ENCODE assay signal across 21 cellular contexts in genomic region chr3:46675426-46675825, GRCh38. TPM values are rescaled to one million over a fixed set of nuclear protein-coding genes. Genes with fewer than 3 reads are reported as not detected.
DNase-seq lines count a peak whose midpoint lies in the region; ATAC-seq and TF ChIP-seq lines count a peak whose summit lies in the region.
"Had no signal": no experiment of that assay in that cellular context is flagged by ENCODE, and none has a peak within 500 bp of the region (broad histone marks: within the 10 kb centered on the region; RNA-seq: fewer than 3 reads in every experiment).

No MANE protein-coding gene starts in this region.

- no peak overlapping the region for H3K27ac Mint-ChIP-seq in endodermal cell
- no peak overlapping the region for H3K27ac Mint-ChIP-seq in nephron progenitor cell
- no peak overlapping the region for H3K27ac Mint-ChIP-seq in stimulated activated effector memory CD8-positive, alpha-beta T cell treated with anti-CD3 and anti-CD28 coated beads, Interleukin-12 subunit alpha, Interleukin-12 subunit beta, amount 100 ng/mL, for 72 hours

- 85 to 90% methylated on average over 6 of the region's 6 CpGs for WGBS in endodermal cell (ENCODE audit: insufficient coverage in 1 of 2, insufficient read length in 1 of 2), 2 experiments
- 92% methylated on average over 6 of the region's 6 CpGs for WGBS in mesenchymal stem cell

- H3K27me3 Mint-ChIP-seq in endodermal cell (ENCODE audit: insufficient read depth) = no peaks in the 10 kb centered on the region
- H3K27me3 Mint-ChIP-seq in nephron progenitor cell (ENCODE audit: low read depth, poor library complexity) = peaks cover 6% of the 10 kb centered on the region
- H3K27me3 Mint-ChIP-seq: CD4-positive, alpha-beta memory T cell had no signal

- no peak overlapping the region for H3K4me2 ChIP-seq in mesenchymal stem cell (ENCODE audit: low read length, poor library complexity, severe bottlenecking)
- H3K4me2 ChIP-seq: A549 had no signal

- H2BK15ac ChIP-seq in mesenchymal stem cell (ENCODE audit: low read depth, poor library complexity, severe bottlenecking) = no peak overlapping the region

- no peak overlapping the region for H3K4me3 ChIP-seq in endodermal cell (ENCODE audit: low read length)
- no peak overlapping the region for H3K4me3 ChIP-seq in mesenchymal stem cell (ENCODE audit: insufficient read depth in 1 of 2, low read depth in 1 of 2, low read length in 2 of 2)
- H3K4me3 ChIP-seq: A549, GM12878, GM23248, HAP-1, Peyer's patch had no signal

- H3K23ac ChIP-seq in mesenchymal stem cell (ENCODE audit: low read length in 2 of 2) = no peak overlapping the region

- H3K79me1 ChIP-seq in mesenchymal stem cell (replicated peaks; ENCODE audit: low read length, poor library complexity, severe bottlenecking) = no peaks in the 10 kb centered on the region

- H2BK120ac ChIP-seq in mesenchymal stem cell (ENCODE audit: low read depth, low read length) = no peak overlapping the region

- H3K9me3 ChIP-seq in endodermal cell (ENCODE audit: control insufficient read depth, low read length) (no peaks in the 10 kb centered on the region), mesenchymal stem cell (ENCODE audit: control insufficient read depth, low read length) (no peaks in the 10 kb centered on the region)
- H3K9me3 ChIP-seq: A549, HAP-1, Peyer's patch had no signal

- H3K9me3 Mint-ChIP-seq in endodermal cell (no peaks in the 10 kb centered on the region), nephron progenitor cell (no peaks in the 10 kb centered on the region)
- no peaks in the 10 kb centered on the region for H3K9me3 Mint-ChIP-seq in stimulated activated effector memory CD8-positive, alpha-beta T cell treated with anti-CD3 and anti-CD28 coated beads, Interleukin-12 subunit alpha, Interleukin-12 subunit beta, amount 100 ng/mL, for 72 hours
- H3K9me3 Mint-ChIP-seq: CD4-positive, alpha-beta memory T cell had no signal

- H2BK5ac ChIP-seq in mesenchymal stem cell (ENCODE audit: low read depth, low read length, poor library complexity, severe bottlenecking) = no peak overlapping the region

- H3K14ac ChIP-seq in mesenchymal stem cell (ENCODE audit: low read length in 2 of 2) = no peak overlapping the region

- H3K9ac ChIP-seq in endodermal cell (ENCODE audit: extremely low read depth, low read length, poor library complexity, severe bottlenecking) (no peak overlapping the region), mesenchymal stem cell (ENCODE audit: low read length) (no peak overlapping the region)
- H3K9ac ChIP-seq: GM23248 had no signal

- H3K4me1 Mint-ChIP-seq in endodermal cell = no peaks in the 10 kb centered on the region
- peaks cover 36% of the 10 kb centered on the region for H3K4me1 Mint-ChIP-seq in nephron progenitor cell
- no peaks in the 10 kb centered on the region for H3K4me1 Mint-ChIP-seq in stimulated activated effector memory CD8-positive, alpha-beta T cell treated with anti-CD3 and anti-CD28 coated beads, Interleukin-12 subunit alpha, Interleukin-12 subunit beta, amount 100 ng/mL, for 72 hours
- H3K4me1 Mint-ChIP-seq: CD4-positive, alpha-beta memory T cell had no signal

- H3K36me3 ChIP-seq in endodermal cell (ENCODE audit: control insufficient read depth, insufficient read depth, low read length) = no peaks in the 10 kb centered on the region
- no peaks in the 10 kb centered on the region for H3K36me3 ChIP-seq in mesenchymal stem cell (ENCODE audit: control insufficient read depth in 1 of 2, insufficient read depth in 2 of 2, low read depth in 1 of 2, low read length in 2 of 2)
- H3K36me3 ChIP-seq: HAP-1 had no signal

- ATAC-seq in stimulated activated effector memory CD8-positive, alpha-beta T cell treated with anti-CD3 and anti-CD28 coated beads, Interleukin-12 subunit alpha, Interleukin-12 subunit beta, amount 100 ng/mL, for 72 hours = no peak
- ATAC-seq in GM18517 (IDR thresholded peaks at IDR 0.05; ENCODE audit: unreplicated experiment) = no peak
- ATAC-seq: A549, GM12878 had no signal

- H3K36me3 Mint-ChIP-seq in endodermal cell (ENCODE audit: low read depth) (peaks cover 3% of the 10 kb centered on the region), nephron progenitor cell (ENCODE audit: low read depth) (no peaks in the 10 kb centered on the region)
- no peaks in the 10 kb centered on the region for H3K36me3 Mint-ChIP-seq in stimulated activated effector memory CD8-positive, alpha-beta T cell treated with anti-CD3 and anti-CD28 coated beads, Interleukin-12 subunit alpha, Interleukin-12 subunit beta, amount 100 ng/mL, for 72 hours

- no peak overlapping the region for H2AK5ac ChIP-seq in mesenchymal stem cell (ENCODE audit: low read length, severe bottlenecking)

- H4K8ac ChIP-seq in mesenchymal stem cell (ENCODE audit: low read length) = no peak overlapping the region

- H3K4ac ChIP-seq in mesenchymal stem cell (ENCODE audit: low read depth in 1 of 2, low read length in 2 of 2) = no peak overlapping the region

- TF ChIP-seq CTCF in endodermal cell (conservative IDR thresholded peaks at IDR 0.05) (no peak), nephron progenitor cell (IDR thresholded peaks at IDR 0.05) (no peak)

- H4K91ac ChIP-seq in mesenchymal stem cell (ENCODE audit: low read length) = no peak overlapping the region

- peak; percentile 20 for DNase-seq in 8988T
- peak; percentile 32 for DNase-seq in endodermal cell
- peak; percentile 26 for DNase-seq in islet precursor cell
- peak; percentile 0 for DNase-seq in nephron progenitor cell
- DNase-seq in mesenchymal stem cell = no peak
- DNase-seq in T-helper 9 cell = no peak
- no peak for DNase-seq in stimulated activated effector memory CD8-positive, alpha-beta T cell treated with anti-CD3 and anti-CD28 coated beads, Interleukin-12 subunit alpha, Interleukin-12 subunit beta, amount 100 ng/mL, for 72 hours (ENCODE audit: low spot score in 2 of 2)
- DNase-seq: Calu3; CD4-positive, alpha-beta memory T cell; Kasumi-1; NCI-H1092; NK-92 treated with Interleukin-12 subunit alpha and Interleukin-12 subunit beta, amount 100 ng/mL, for 24 hours; SIG-M5 had no signal

- no peak overlapping the region for H2AFZ ChIP-seq in mesenchymal stem cell (ENCODE audit: low read depth, low read length)
- H2AFZ ChIP-seq: GM23248 had no signal

- H3K27ac ChIP-seq in endodermal cell (ENCODE audit: low read depth, low read length) = no peak overlapping the region
- H3K27ac ChIP-seq in mesenchymal stem cell (ENCODE audit: low read length, poor library complexity, severe bottlenecking) = no peak overlapping the region
- H3K27ac ChIP-seq: A549, GM23248, Peyer's patch had no signal

- H3K4me1 ChIP-seq in endodermal cell (ENCODE audit: control insufficient read depth, insufficient read depth, low read length) = no peaks in the 10 kb centered on the region
- H3K4me1 ChIP-seq in mesenchymal stem cell (ENCODE audit: control insufficient read depth, insufficient read depth, low read depth, low read length) = peaks cover 2% of the 10 kb centered on the region
- H3K4me1 ChIP-seq: A549, HAP-1, Peyer's patch had no signal

- no peak overlapping the region for H3K18ac ChIP-seq in mesenchymal stem cell (ENCODE audit: low read depth in 1 of 2, low read length in 2 of 2)

- H3K4me3 Mint-ChIP-seq in endodermal cell = no peak overlapping the region
- H3K4me3 Mint-ChIP-seq in nephron progenitor cell = no peak overlapping the region
- H3K4me3 Mint-ChIP-seq in stimulated activated effector memory CD8-positive, alpha-beta T cell treated with anti-CD3 and anti-CD28 coated beads, Interleukin-12 subunit alpha, Interleukin-12 subunit beta, amount 100 ng/mL, for 72 hours = no peak overlapping the region

- H2BK12ac ChIP-seq in mesenchymal stem cell (ENCODE audit: low read length in 2 of 2) = no peak overlapping the region

- H3K27me3 ChIP-seq in endodermal cell (ENCODE audit: control insufficient read depth, insufficient read depth, low read length, poor library complexity, severe bottlenecking) (no peaks in the 10 kb centered on the region), mesenchymal stem cell (ENCODE audit: control insufficient read depth in 1 of 2, insufficient read depth in 1 of 2, low read length in 2 of 2) (peaks cover 14 to 24% of the 10 kb centered on the region in 2 experiments)
- H3K27me3 ChIP-seq: Peyer's patch had no signal

RNA-seq across cellular contexts. Expression of gene ALS2CL, which starts 18.1 kb away (rescaled TPM):
- 10 to 100 TPM in 1 of 2 donors, 1 to 10 TPM in 1; 8.9 to 20.8 TPM for total RNA-seq in endodermal cell
- polyA plus RNA-seq in endodermal cell (2013, experiment 1 of 2) = 2.4 TPM
- 1.6 TPM for polyA plus RNA-seq in endodermal cell (2013, experiment 2 of 2)
- 0.55 TPM for polyA plus RNA-seq in mesenchymal stem cell (2013, experiment 1 of 2)
- polyA plus RNA-seq in mesenchymal stem cell (2013, experiment 2 of 2) = 0.40 TPM

RNA-seq across cellular contexts. Expression of gene TMIE, which starts 25.8 kb away (rescaled TPM):
- 1 to 10 TPM; 1.0 to 1.1 TPM for total RNA-seq in endodermal cell
- 0.21 TPM for polyA plus RNA-seq in endodermal cell (2013, experiment 1 of 2)
- 0.21 TPM for polyA plus RNA-seq in endodermal cell (2013, experiment 2 of 2)
- not detected for polyA plus RNA-seq in mesenchymal stem cell (2013, experiment 1 of 2)
- 0.03 TPM for polyA plus RNA-seq in mesenchymal stem cell (2013, experiment 2 of 2)
- total RNA-seq: GM12878 had no signal
- polyA plus RNA-seq: GM12878, GM23248 had no signal

RNA-seq across cellular contexts. Expression of gene PRSS50, which starts 42.2 kb away (rescaled TPM):
- total RNA-seq in endodermal cell = 1 to 10 TPM; 1.2 to 4.4 TPM
- polyA plus RNA-seq in endodermal cell (2013, experiment 1 of 2) = 0.43 TPM
- 0.62 TPM for polyA plus RNA-seq in endodermal cell (2013, experiment 2 of 2)
- polyA plus RNA-seq in mesenchymal stem cell (2013, experiment 1 of 2) = not detected
- polyA plus RNA-seq in mesenchymal stem cell (2013, experiment 2 of 2) = not detected
- total RNA-seq: Calu3; CD4-positive, alpha-beta memory T cell; GM12878; GM23248; NCI-H460; Peyer's patch had no signal
- polyA plus RNA-seq: A549; BJ; CD4-positive, alpha-beta memory T cell; GM23248 had no signal

Comparison
In these comparisons a context has a peak if more than half of its experiments do, and no peak if none do; other contexts are left out.
1. DNase-seq: peak in 8988T (single experiment), endodermal cell (single experiment), islet precursor cell (single experiment) and nephron progenitor cell (single experiment); none in mesenchymal stem cell (single experiment), T-helper 9 cell (single experiment) and stimulated activated effector memory CD8-positive, alpha-beta T cell treated with anti-CD3 and anti-CD28 coated beads, Interleukin-12 subunit alpha, Interleukin-12 subunit beta, amount 100 ng/mL, for 72 hours (0 of 2).